12 cellular contexts compared by ENCODE assay signal in genomic region chr7:1979591-1980560, GRCh38.
DNase-seq lines count a peak whose midpoint lies in the region; ATAC-seq and TF ChIP-seq lines count a peak whose summit lies in the region.
"Had no signal": no experiment of that assay in that cellular context is flagged by ENCODE, and none has a peak within 500 bp of the region (broad histone marks: within the 10 kb centered on the region; RNA-seq: fewer than 3 reads in every experiment).

No MANE protein-coding gene starts in this region.

- peak; percentile 34 for DNase-seq in Right ventricle myocardium superior
- no peak for DNase-seq in left ventricle myocardium inferior
- no peak for DNase-seq in epithelial cell of prostate (ENCODE audit: low read depth, low spot score)
- DNase-seq in aorta: peak in 1 of 2 donors; percentile 73
- DNase-seq in stomach: no peak
- no peak for DNase-seq in SKM-1 treated with dmso at 0.1 percent for 144 hours (lab: John Stamatoyannopoulos, UW; ENCODE audit: unreplicated experiment)
- DNase-seq in NCI-H2107 treated with DMSO at 0.1 percent for 48 hours (lab: John Stamatoyannopoulos, UW; ENCODE audit: unreplicated experiment): no peak
- DNase-seq: activated T-cell treated with anti-CD3 and anti-CD28 coated beads, Interleukin-2, amount 50 U/mL, for 4 hours; hippocampal formation; Kasumi-1; T-helper 9 cell had no signal

- peaks cover 36% of the 10 kb centered on the region for H3K36me3 ChIP-seq in left ventricle myocardium inferior
- no peaks in the 10 kb centered on the region for H3K36me3 ChIP-seq in aorta (ENCODE audit: control insufficient read depth in 1 of 2, insufficient read depth in 2 of 2, low read length in 1 of 2)
- peaks cover 0 to 58% (median 40%) of the 10 kb centered on the region in 4 donors for H3K36me3 ChIP-seq in stomach

- no peak for TF ChIP-seq CTCF in left ventricle myocardium inferior (IDR thresholded peaks at IDR 0.05; ENCODE audit: borderline replicate concordance)
- no peak for TF ChIP-seq CTCF in stomach (IDR thresholded peaks at IDR 0.05)

- H3K27ac ChIP-seq in left ventricle myocardium inferior (replicated peaks) (no peak overlapping the region), epithelial cell of prostate (peak overlapping the region; percentile 12), aorta (ENCODE audit: low read depth in 1 of 2, low read length in 2 of 2) (no peak overlapping the region), stomach (no peak overlapping the region)

- no peak for TF ChIP-seq POLR2A in stomach (IDR thresholded peaks at IDR 0.05)

- WGBS in aorta, 2 donors: 93 to 95% methylated on average over 40 of the region's 40 CpGs
- WGBS in stomach, 5 donors: 89 to 93% (median 92%) methylated on average over 34 to 40 of the region's 40 CpGs

- H3K4me3 ChIP-seq in left ventricle myocardium inferior: no peak overlapping the region
- H3K4me3 ChIP-seq in aorta (ENCODE audit: low read length in 2 of 2): no peak overlapping the region
- no peak overlapping the region for H3K4me3 ChIP-seq in stomach

- H3K27me3 ChIP-seq in left ventricle myocardium inferior (ENCODE audit: low read depth) (no peaks in the 10 kb centered on the region), aorta (ENCODE audit: control insufficient read depth in 1 of 2, insufficient read depth in 2 of 2, low read length in 1 of 2) (no peaks in the 10 kb centered on the region), stomach (no peaks in the 10 kb centered on the region)

- no peaks in the 10 kb centered on the region for H3K9me3 ChIP-seq in left ventricle myocardium inferior (replicated peaks)
- H3K9me3 ChIP-seq in aorta (ENCODE audit: control insufficient read depth, low read length): no peaks in the 10 kb centered on the region
- H3K9me3 ChIP-seq in stomach: no peaks in the 10 kb centered on the region

- TF ChIP-seq EP300 in stomach (IDR thresholded peaks at IDR 0.05): no peak

- H3K4me1 ChIP-seq in left ventricle myocardium inferior (no peaks in the 10 kb centered on the region), aorta (ENCODE audit: control insufficient read depth in 1 of 2, insufficient read depth in 2 of 2, low read length in 2 of 2) (no peaks in the 10 kb centered on the region), stomach (no peaks in the 10 kb centered on the region)

- intact Hi-C loops in Right ventricle myocardium superior (cut with DNase I): no loop called here
- intact Hi-C loops in left ventricle myocardium inferior (cut with micrococcal nuclease): no loop called here
- intact Hi-C loops in aorta (cut with DNase I): no loop called here
- intact Hi-C loops in stomach (cut with DNase I; ENCODE audit: low total_unique reads): no loop called here

- no peak for ATAC-seq in Right ventricle myocardium superior (ENCODE audit: poor library complexity)
- ATAC-seq in HG03135 (IDR thresholded peaks at IDR 0.05; ENCODE audit: unreplicated experiment): peak; percentile 82
- peak; percentile 9 for ATAC-seq in aorta (ENCODE audit: low FRiP score)
- ATAC-seq: activated T-cell treated with anti-CD3 and anti-CD28 coated beads, Interleukin-2, amount 50 U/mL, for 4 hours had no signal
